11 cellular contexts compared by ENCODE assay signal in the genomic region with DNA sequence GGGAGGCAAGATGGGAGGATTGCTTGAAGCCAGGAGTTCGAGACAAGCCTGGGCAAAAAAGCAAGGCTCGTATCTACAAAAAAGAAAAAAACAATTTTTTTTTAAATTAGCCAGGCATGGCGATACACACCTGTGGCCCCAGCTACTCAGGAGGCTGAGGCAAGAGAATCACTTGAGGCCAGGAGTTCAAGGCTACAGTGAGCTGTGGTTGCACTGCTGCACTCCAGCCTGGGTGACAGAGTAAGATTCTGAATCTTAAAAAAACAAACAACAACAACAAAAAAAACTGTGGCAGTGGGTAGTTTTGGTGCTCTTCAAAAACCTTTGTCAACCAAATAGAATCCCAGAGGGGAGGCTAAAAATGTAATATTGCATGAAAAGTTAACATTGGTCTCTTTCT. TPM values are rescaled to one million over a fixed set of nuclear protein-coding genes. Genes with fewer than 3 reads are reported as not detected.
DNase-seq lines count a peak whose midpoint lies in the region; ATAC-seq and TF ChIP-seq lines count a peak whose summit lies in the region.
"Had no signal": no experiment of that assay in that cellular context is flagged by ENCODE, and none has a peak within 500 bp of the region (broad histone marks: within the 10 kb centered on the region; RNA-seq: fewer than 3 reads in every experiment).

No MANE protein-coding gene starts in this region.

- H3K27ac Mint-ChIP-seq in T-helper 2 cell treated with Interferon-gamma antibody and Interleukin-4, amounts not matched to agents 5 μg/mL and 100 μg/mL, for 36 hours = peak overlapping the region; percentile 98
- peak overlapping the region; percentile 96 for H3K27ac Mint-ChIP-seq in memory B cell
- H3K27ac Mint-ChIP-seq in HFFc6 = no peak overlapping the region

- DNase-seq in GM12864 (ENCODE audit: low read depth) (no peak), memory B cell (ENCODE audit: low spot score in 2 of 2) (no peak), middle frontal gyrus (ENCODE audit: extremely low spot score, low spot score) (no peak), globus pallidus (ENCODE audit: low spot score) (no peak), left ventricle myocardium superior (no peak), HFFc6 (no peak)
- DNase-seq in T-helper 2 cell treated with Interferon-gamma antibody and Interleukin-4, amounts not matched to agents 5 μg/mL and 100 μg/mL, for 36 hours (ENCODE audit: low spot score) = no peak

- peak overlapping the region; percentile 51 for H3K4me3 ChIP-seq in BLaER1
- H3K4me3 ChIP-seq in GM12864 (ENCODE audit: low read depth, low read length) = peak overlapping the region; percentile 77
- H3K4me3 ChIP-seq: cardiac muscle cell had no signal

- peak overlapping the region; percentile 81 for H3K4me2 ChIP-seq in BLaER1

- no peaks in the 10 kb centered on the region for H3K27me3 ChIP-seq in BLaER1
- H3K27me3 ChIP-seq: cardiac muscle cell had no signal

- TF ChIP-seq CTCF in GM12864 (IDR thresholded peaks at IDR 0.05; ENCODE audit: low read depth, low read length, missing control alignments) (no peak), HFFc6 (IDR thresholded peaks at IDR 0.05) (no peak)

- peak overlapping the region; percentile 91 for H3K4me3 Mint-ChIP-seq in T-helper 2 cell treated with Interferon-gamma antibody and Interleukin-4, amounts not matched to agents 5 μg/mL and 100 μg/mL, for 36 hours
- H3K4me3 Mint-ChIP-seq in memory B cell (peak overlapping the region; percentile 78), HFFc6 (no peak overlapping the region)

- intact Hi-C loops in left ventricle myocardium superior (cut with micrococcal nuclease) = no loop called here

- H3K36me3 ChIP-seq in BLaER1 = no peaks in the 10 kb centered on the region
- H3K36me3 ChIP-seq: cardiac muscle cell had no signal

- no peak overlapping the region for H3K9ac ChIP-seq in BLaER1

- H3K9me3 Mint-ChIP-seq in T-helper 2 cell treated with Interferon-gamma antibody and Interleukin-4, amounts not matched to agents 5 μg/mL and 100 μg/mL, for 36 hours = no peaks in the 10 kb centered on the region
- H3K9me3 Mint-ChIP-seq in memory B cell = no peaks in the 10 kb centered on the region
- no peaks in the 10 kb centered on the region for H3K9me3 Mint-ChIP-seq in HFFc6

- no peaks in the 10 kb centered on the region for H3K27me3 Mint-ChIP-seq in T-helper 2 cell treated with Interferon-gamma antibody and Interleukin-4, amounts not matched to agents 5 μg/mL and 100 μg/mL, for 36 hours (ENCODE audit: low read depth)
- H3K27me3 Mint-ChIP-seq in memory B cell (no peaks in the 10 kb centered on the region), HFFc6 (ENCODE audit: insufficient read depth) (0 out of 2 replicates have a peak, but pooled peaks cover 4% of the 10 kb centered on the region)

- ATAC-seq in memory B cell (ENCODE audit: low read depth) (no peak), left ventricle myocardium superior (no peak)

- no peaks in the 10 kb centered on the region for H3K9me3 ChIP-seq in BLaER1

- H3K36me3 Mint-ChIP-seq in T-helper 2 cell treated with Interferon-gamma antibody and Interleukin-4, amounts not matched to agents 5 μg/mL and 100 μg/mL, for 36 hours (ENCODE audit: low read depth) = peaks cover 26% of the 10 kb centered on the region
- peaks cover 6% of the 10 kb centered on the region for H3K36me3 Mint-ChIP-seq in memory B cell
- H3K36me3 Mint-ChIP-seq in HFFc6 (ENCODE audit: low read depth) = no peaks in the 10 kb centered on the region

- peaks cover 46% of the 10 kb centered on the region for H3K4me1 ChIP-seq in BLaER1

- H3K4me1 Mint-ChIP-seq in T-helper 2 cell treated with Interferon-gamma antibody and Interleukin-4, amounts not matched to agents 5 μg/mL and 100 μg/mL, for 36 hours (ENCODE audit: low read depth) = peaks cover 70% of the 10 kb centered on the region
- H3K4me1 Mint-ChIP-seq in memory B cell (peaks cover 33% of the 10 kb centered on the region), HFFc6 (ENCODE audit: low read depth) (peaks cover 64% of the 10 kb centered on the region)

- H4K20me1 ChIP-seq in BLaER1 = no peaks in the 10 kb centered on the region

- H3K27ac ChIP-seq in BLaER1 = peak overlapping the region; percentile 50
- H3K27ac ChIP-seq: C4-2B, cardiac muscle cell had no signal

RNA-seq across cellular contexts. Expression of a gene that starts 0.7 kb away (rescaled TPM):
- 0.40 TPM for total RNA-seq in left ventricle myocardium superior
- total RNA-seq in HFFc6 (2021; fragmentation: NEBNext Ultra II Directional; extraction: Animal tissue kit (Norgen Biotek cat#: 25700)) = 1 to 10 TPM in 4 of 6 experiments, under 1 TPM in 2; 0.71 to 1.3 (median 1.0) TPM
- total RNA-seq: cardiac muscle cell, osteocyte had no signal

RNA-seq across cellular contexts. Expression of a gene that starts 16.6 kb away (rescaled TPM):
- total RNA-seq in left ventricle myocardium superior = not detected
- total RNA-seq in HFFc6 (2021; fragmentation: NEBNext Ultra II Directional; extraction: Animal tissue kit (Norgen Biotek cat#: 25700)) = under 1 TPM in 2 of 6 experiments, not detected in 4; 0.41 to 0.59 TPM

RNA-seq across cellular contexts. Expression of a gene that starts 33.8 kb away (rescaled TPM):
- total RNA-seq in left ventricle myocardium superior = 15.4 TPM
- 10 to 100 TPM; 12.6 to 14.0 (median 13.3) TPM for total RNA-seq in HFFc6 (2021; fragmentation: NEBNext Ultra II Directional; extraction: Animal tissue kit (Norgen Biotek cat#: 25700))

RNA-seq across cellular contexts. Expression of a gene that starts 34.3 kb away (rescaled TPM):
- total RNA-seq in left ventricle myocardium superior = 1.9 TPM
- 1 to 10 TPM; 5.7 to 9.9 (median 8.8) TPM for total RNA-seq in HFFc6 (2021; fragmentation: NEBNext Ultra II Directional; extraction: Animal tissue kit (Norgen Biotek cat#: 25700))

RNA-seq across cellular contexts. Expression of a gene that starts 58.3 kb away (rescaled TPM):
- 52.2 TPM for total RNA-seq in left ventricle myocardium superior
- total RNA-seq in HFFc6 (2021; fragmentation: NEBNext Ultra II Directional; extraction: Animal tissue kit (Norgen Biotek cat#: 25700)) = 10 to 100 TPM; 34.6 to 49.1 (median 38.7) TPM
